ENCODE assay signal across 34 cellular contexts in genomic region chr20:703010-703409, GRCh38. TPM values are rescaled to one million over a fixed set of nuclear protein-coding genes. Genes with fewer than 3 reads are reported as not detected.
"Had no signal": no experiment of that assay in that cellular context is flagged by ENCODE, and none has a peak within 500 bp of the region (broad histone marks: within the 10 kb centered on the region; RNA-seq: fewer than 3 reads in every experiment).

No MANE protein-coding gene starts in this region.

- H3K4me1 ChIP-seq: left lung, sigmoid colon, stomach had no signal

- DNase-seq: dermis blood vessel endothelial cell; effector memory CD4-positive, alpha-beta T cell; foreskin melanocyte; glutamatergic neuron; heart right ventricle; left cardiac atrium; left lung; mesenchymal stem cell; mucosa of descending colon; naive B cell; ovary; posterior cingulate gyrus; psoas muscle; right cardiac atrium; stimulated activated CD4-positive, alpha-beta T cell treated with anti-CD3 and anti-CD28 coated beads, Interleukin-2, amount 100 ng/mL, for 24 hours; stimulated activated CD4-positive, alpha-beta T cell treated with anti-CD3 and anti-CD28 coated beads, Interleukin-4, amount 100 ng/mL, for 24 hours; stimulated activated naive CD4-positive, alpha-beta T cell treated with Interleukin-2 at 50 U/mL for 16 hours; stomach had no signal

- H3K27ac ChIP-seq: esophagus muscularis mucosa, heart right ventricle, left lung, ovary, psoas muscle, sigmoid colon, stomach, tibial artery had no signal

- H3K4me3 ChIP-seq: esophagus muscularis mucosa, heart right ventricle, left lung, mucosa of descending colon, ovary, psoas muscle, sigmoid colon, stomach, tibial artery had no signal

- H3K27me3 ChIP-seq: ovary had no signal

- H3K9me3 ChIP-seq: esophagus muscularis mucosa, heart right ventricle, left lung, mucosa of descending colon, psoas muscle, sigmoid colon, stomach, tibial artery had no signal

- FAIRE-seq: endothelial cell of umbilical vein, islet of Langerhans had no signal

- H3K36me3 ChIP-seq: esophagus muscularis mucosa, heart right ventricle, left lung, ovary, sigmoid colon, stomach, tibial artery had no signal

RNA-seq across cellular contexts. Expression of gene SCRT2, which starts 27.4 kb away (rescaled TPM):
- total RNA-seq: dermis blood vessel endothelial cell; endothelial cell of umbilical vein; epithelial cell of proximal tubule; esophagus muscularis mucosa; fibroblast of lung; heart right ventricle; kidney epithelial cell; left cardiac atrium; left lung; lower leg skin; lung microvascular endothelial cell; mesothelial cell of epicardium; mucosa of descending colon; natural killer cell treated with Interleukin-12 subunit alpha and Interleukin-12 subunit beta and Interleukin-15 and Interleukin-18, amount 100 ng/mL, for 72 hours; ovary; psoas muscle; renal cortical epithelial cell; right cardiac atrium; sigmoid colon; skeletal muscle tissue; stomach; subcutaneous adipose tissue; urinary bladder had no signal
- polyA plus RNA-seq: endothelial cell of umbilical vein, fibroblast of lung, heart right ventricle, ovary, psoas muscle, right cardiac atrium, sigmoid colon, stomach, urinary bladder had no signal
